ENCODE assay signal across 1 cellular context in the genomic region with DNA sequence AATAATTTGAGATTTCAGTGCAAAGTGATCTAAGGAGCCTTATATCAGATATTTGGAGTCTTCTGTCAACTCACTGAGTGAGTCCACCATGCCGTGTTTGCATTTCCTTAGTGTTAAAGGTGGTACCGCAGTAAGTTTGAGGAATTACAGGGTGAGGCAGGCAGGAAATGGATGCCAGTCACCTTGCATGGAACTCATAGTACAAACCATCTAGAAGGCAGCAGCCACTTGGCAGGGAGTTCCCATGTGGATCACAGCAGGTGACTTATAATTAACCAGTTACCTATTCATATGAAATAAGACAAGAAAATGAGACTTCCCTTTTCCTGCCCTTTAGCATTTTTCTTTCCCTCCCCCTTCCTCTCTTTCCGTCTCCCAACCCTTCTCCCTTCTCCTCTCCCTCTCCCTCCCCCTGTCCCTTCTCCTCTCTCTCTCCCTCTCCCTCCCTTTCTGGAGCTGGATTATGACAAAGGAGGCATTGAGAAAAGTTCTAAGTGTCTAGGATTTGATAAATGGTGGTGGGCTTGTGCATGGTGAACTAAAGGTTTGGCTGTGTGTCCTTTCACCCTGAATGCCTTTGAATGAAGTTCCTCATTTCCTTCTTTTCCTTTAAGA.
TF ChIP-seq lines count a peak whose summit lies in the region.

No MANE protein-coding gene starts in this region.

TF ChIP-seq in H1, 55 proteins besides CTCF, POLR2A, EP300 and RAD21:
- TF ChIP-seq EGR1 (IDR thresholded peaks at IDR 0.05; ENCODE audit: borderline replicate concordance, low read depth, low read length) = peak; percentile 70; the same call in 1 of the 2 replicates
- no peak for TF ChIP-seq CREB1 (IDR thresholded peaks at IDR 0.05)
- TF ChIP-seq, protein P1, sequence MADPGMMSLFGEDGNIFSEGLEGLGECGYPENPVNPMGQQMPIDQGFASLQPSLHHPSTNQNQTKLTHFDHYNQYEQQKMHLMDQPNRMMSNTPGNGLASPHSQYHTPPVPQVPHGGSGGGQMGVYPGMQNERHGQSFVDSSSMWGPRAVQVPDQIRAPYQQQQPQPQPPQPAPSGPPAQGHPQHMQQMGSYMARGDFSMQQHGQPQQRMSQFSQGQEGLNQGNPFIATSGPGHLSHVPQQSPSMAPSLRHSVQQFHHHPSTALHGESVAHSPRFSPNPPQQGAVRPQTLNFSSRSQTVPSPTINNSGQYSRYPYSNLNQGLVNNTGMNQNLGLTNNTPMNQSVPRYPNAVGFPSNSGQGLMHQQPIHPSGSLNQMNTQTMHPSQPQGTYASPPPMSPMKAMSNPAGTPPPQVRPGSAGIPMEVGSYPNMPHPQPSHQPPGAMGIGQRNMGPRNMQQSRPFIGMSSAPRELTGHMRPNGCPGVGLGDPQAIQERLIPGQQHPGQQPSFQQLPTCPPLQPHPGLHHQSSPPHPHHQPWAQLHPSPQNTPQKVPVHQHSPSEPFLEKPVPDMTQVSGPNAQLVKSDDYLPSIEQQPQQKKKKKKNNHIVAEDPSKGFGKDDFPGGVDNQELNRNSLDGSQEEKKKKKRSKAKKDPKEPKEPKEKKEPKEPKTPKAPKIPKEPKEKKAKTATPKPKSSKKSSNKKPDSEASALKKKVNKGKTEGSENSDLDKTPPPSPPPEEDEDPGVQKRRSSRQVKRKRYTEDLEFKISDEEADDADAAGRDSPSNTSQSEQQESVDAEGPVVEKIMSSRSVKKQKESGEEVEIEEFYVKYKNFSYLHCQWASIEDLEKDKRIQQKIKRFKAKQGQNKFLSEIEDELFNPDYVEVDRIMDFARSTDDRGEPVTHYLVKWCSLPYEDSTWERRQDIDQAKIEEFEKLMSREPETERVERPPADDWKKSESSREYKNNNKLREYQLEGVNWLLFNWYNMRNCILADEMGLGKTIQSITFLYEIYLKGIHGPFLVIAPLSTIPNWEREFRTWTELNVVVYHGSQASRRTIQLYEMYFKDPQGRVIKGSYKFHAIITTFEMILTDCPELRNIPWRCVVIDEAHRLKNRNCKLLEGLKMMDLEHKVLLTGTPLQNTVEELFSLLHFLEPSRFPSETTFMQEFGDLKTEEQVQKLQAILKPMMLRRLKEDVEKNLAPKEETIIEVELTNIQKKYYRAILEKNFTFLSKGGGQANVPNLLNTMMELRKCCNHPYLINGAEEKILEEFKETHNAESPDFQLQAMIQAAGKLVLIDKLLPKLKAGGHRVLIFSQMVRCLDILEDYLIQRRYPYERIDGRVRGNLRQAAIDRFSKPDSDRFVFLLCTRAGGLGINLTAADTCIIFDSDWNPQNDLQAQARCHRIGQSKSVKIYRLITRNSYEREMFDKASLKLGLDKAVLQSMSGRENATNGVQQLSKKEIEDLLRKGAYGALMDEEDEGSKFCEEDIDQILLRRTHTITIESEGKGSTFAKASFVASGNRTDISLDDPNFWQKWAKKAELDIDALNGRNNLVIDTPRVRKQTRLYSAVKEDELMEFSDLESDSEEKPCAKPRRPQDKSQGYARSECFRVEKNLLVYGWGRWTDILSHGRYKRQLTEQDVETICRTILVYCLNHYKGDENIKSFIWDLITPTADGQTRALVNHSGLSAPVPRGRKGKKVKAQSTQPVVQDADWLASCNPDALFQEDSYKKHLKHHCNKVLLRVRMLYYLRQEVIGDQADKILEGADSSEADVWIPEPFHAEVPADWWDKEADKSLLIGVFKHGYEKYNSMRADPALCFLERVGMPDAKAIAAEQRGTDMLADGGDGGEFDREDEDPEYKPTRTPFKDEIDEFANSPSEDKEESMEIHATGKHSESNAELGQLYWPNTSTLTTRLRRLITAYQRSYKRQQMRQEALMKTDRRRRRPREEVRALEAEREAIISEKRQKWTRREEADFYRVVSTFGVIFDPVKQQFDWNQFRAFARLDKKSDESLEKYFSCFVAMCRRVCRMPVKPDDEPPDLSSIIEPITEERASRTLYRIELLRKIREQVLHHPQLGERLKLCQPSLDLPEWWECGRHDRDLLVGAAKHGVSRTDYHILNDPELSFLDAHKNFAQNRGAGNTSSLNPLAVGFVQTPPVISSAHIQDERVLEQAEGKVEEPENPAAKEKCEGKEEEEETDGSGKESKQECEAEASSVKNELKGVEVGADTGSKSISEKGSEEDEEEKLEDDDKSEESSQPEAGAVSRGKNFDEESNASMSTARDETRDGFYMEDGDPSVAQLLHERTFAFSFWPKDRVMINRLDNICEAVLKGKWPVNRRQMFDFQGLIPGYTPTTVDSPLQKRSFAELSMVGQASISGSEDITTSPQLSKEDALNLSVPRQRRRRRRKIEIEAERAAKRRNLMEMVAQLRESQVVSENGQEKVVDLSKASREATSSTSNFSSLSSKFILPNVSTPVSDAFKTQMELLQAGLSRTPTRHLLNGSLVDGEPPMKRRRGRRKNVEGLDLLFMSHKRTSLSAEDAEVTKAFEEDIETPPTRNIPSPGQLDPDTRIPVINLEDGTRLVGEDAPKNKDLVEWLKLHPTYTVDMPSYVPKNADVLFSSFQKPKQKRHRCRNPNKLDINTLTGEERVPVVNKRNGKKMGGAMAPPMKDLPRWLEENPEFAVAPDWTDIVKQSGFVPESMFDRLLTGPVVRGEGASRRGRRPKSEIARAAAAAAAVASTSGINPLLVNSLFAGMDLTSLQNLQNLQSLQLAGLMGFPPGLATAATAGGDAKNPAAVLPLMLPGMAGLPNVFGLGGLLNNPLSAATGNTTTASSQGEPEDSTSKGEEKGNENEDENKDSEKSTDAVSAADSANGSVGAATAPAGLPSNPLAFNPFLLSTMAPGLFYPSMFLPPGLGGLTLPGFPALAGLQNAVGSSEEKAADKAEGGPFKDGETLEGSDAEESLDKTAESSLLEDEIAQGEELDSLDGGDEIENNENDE (IDR thresholded peaks at IDR 0.05; ENCODE audit: insufficient replicate concordance, low read length) = no peak
- no peak for TF ChIP-seq POU5F1 (IDR thresholded peaks at IDR 0.05; ENCODE audit: low read depth, low read length)
